11 cellular contexts compared by ENCODE assay signal in the genomic region with DNA sequence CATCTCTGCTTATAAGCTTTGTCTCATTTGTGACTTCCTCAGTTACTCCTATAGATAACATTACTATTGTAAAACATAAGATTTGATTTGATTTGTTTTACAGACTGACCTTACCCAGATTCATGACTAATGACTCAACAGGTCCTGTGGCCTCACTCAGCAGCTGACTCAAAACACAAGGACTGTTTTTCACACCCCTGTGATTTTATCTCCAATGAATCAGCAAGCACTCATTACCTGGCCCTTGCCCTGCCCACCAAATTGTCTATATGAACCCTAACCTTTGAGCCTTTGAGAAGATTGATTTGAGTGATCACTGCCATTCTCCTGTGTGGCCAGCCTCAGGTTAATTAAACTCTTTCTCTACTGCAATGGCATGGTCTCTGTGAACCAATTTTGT.
DNase-seq lines count a peak whose midpoint lies in the region; ATAC-seq and TF ChIP-seq lines count a peak whose summit lies in the region.
"Had no signal": no experiment of that assay in that cellular context is flagged by ENCODE, and none has a peak within 500 bp of the region (broad histone marks: within the 10 kb centered on the region; RNA-seq: fewer than 3 reads in every experiment).

No MANE protein-coding gene starts in this region.

- in situ Hi-C loops in GM13977 (cut with MboI; ENCODE audit: low pct_unique_long_range_greater_than_20kb, low sequenced_read_pairs, unreplicated experiment): no loop called here

- peaks cover 26% of the 10 kb centered on the region; the same call in 1 of the 2 replicates for H3K36me3 ChIP-seq in Karpas-422 (ENCODE audit: insufficient read depth, low read length)
- H3K36me3 ChIP-seq: right lobe of liver had no signal

- H3K9me2 ChIP-seq in Karpas-422 (replicated peaks; ENCODE audit: insufficient read depth, low read length): no peaks in the 10 kb centered on the region

- no peak overlapping the region for H3K9ac ChIP-seq in Karpas-422 (ENCODE audit: low read length)

- H2AFZ ChIP-seq in Karpas-422 (ENCODE audit: low read length): no peak overlapping the region

- H3K4me1 ChIP-seq in Karpas-422 (ENCODE audit: low read length): peaks cover 61% of the 10 kb centered on the region
- H3K4me1 ChIP-seq: right lobe of liver had no signal

- H4K20me1 ChIP-seq in Karpas-422 (ENCODE audit: insufficient read depth, low read depth, low read length): no peaks in the 10 kb centered on the region

- no peak for TF ChIP-seq CTCF in GM13977 (IDR thresholded peaks at IDR 0.05; ENCODE audit: extremely low read depth, insufficient read depth, missing control alignments)

- DNase-seq in GM13977 (ENCODE audit: low spot score): peak; percentile 21
- no peak for DNase-seq in Karpas-422
- DNase-seq in glomerular visceral epithelial cell (ENCODE audit: extremely low spot score): peak; percentile 65
- no peak for DNase-seq in NCI-H82 treated with DMSO at 0.1 percent for 48 hours (lab: John Stamatoyannopoulos, UW; ENCODE audit: unreplicated experiment)
- DNase-seq in NCI-H774 (lab: John Stamatoyannopoulos, UW): no peak
- no peak for DNase-seq in activated CD4-positive, alpha-beta T cell treated with anti-CD3 and anti-CD28 coated beads for 1 hour
- DNase-seq in NCI-H1436 (lab: John Stamatoyannopoulos, UW): no peak
- DNase-seq: C1 segment of cervical spinal cord, NCI-H510A treated with DMSO at 0.1 percent for 48 hours, right lobe of liver had no signal

- H3K4me3 ChIP-seq in Karpas-422 (ENCODE audit: low read length): no peak overlapping the region
- H3K4me3 ChIP-seq: right lobe of liver had no signal

- peaks cover 75% of the 10 kb centered on the region for H3K79me2 ChIP-seq in Karpas-422 (ENCODE audit: low read length)

- H3K9me3 ChIP-seq in Karpas-422 (ENCODE audit: low read length): no peaks in the 10 kb centered on the region
- H3K9me3 ChIP-seq: right lobe of liver had no signal

- peak; percentile 88 for ATAC-seq in HG02759 (IDR thresholded peaks at IDR 0.05; ENCODE audit: unreplicated experiment)
- ATAC-seq: right lobe of liver had no signal

- no peaks in the 10 kb centered on the region for H3K27me3 ChIP-seq in Karpas-422 (ENCODE audit: low read length)
- H3K27me3 ChIP-seq: right lobe of liver had no signal

- no peak overlapping the region for H3K4me2 ChIP-seq in Karpas-422 (ENCODE audit: low read depth, low read length, poor library complexity, severe bottlenecking)

- peak overlapping the region; percentile 61 for H3K27ac ChIP-seq in Karpas-422 (ENCODE audit: low read length)
- H3K27ac ChIP-seq: right lobe of liver had no signal

Comparison
In these comparisons a context has a peak if more than half of its experiments do, and no peak if none do; other contexts are left out.
1. DNase-seq: peak in GM13977 (single experiment) and glomerular visceral epithelial cell (single experiment); none in Karpas-422 (single experiment), NCI-H82 treated with DMSO at 0.1 percent for 48 hours (single experiment), NCI-H774 (single experiment), activated CD4-positive, alpha-beta T cell treated with anti-CD3 and anti-CD28 coated beads for 1 hour (single experiment) and NCI-H1436 (single experiment).